ENCODE assay signal across 11 cellular contexts in genomic region chr13:39600766-39601165, GRCh38. TPM values are rescaled to one million over a fixed set of nuclear protein-coding genes. Genes with fewer than 3 reads are reported as not detected.
DNase-seq lines count a peak whose midpoint lies in the region; ATAC-seq, FAIRE-seq and TF ChIP-seq lines count a peak whose summit lies in the region.
"Had no signal": no experiment of that assay in that cellular context is flagged by ENCODE, and none has a peak within 500 bp of the region (broad histone marks: within the 10 kb centered on the region; RNA-seq: fewer than 3 reads in every experiment).

No MANE protein-coding gene starts in this region.

- H3K4me3 ChIP-seq in cardiac fibroblast (replicated peaks in 1 of 2; ENCODE audit: low read depth in 2 of 2, low read length in 2 of 2) (peak overlapping the region; percentile 32 to 92), kidney (ENCODE audit: low read length in 2 of 2) (peak overlapping the region; percentile 15 to 77), thoracic aorta (peak overlapping the region; percentile 82)
- H3K4me3 ChIP-seq: A549 had no signal

- no peaks in the 10 kb centered on the region for H3K27me3 ChIP-seq in thoracic aorta (replicated peaks; ENCODE audit: insufficient read depth)

- H3K9ac ChIP-seq in kidney (ENCODE audit: low read length in 2 of 2), result no peak overlapping the region

- H3K36me3 ChIP-seq in kidney (ENCODE audit: control insufficient read depth in 1 of 2, insufficient read depth in 2 of 2, low read length in 2 of 2) (no peaks in the 10 kb centered on the region), thoracic aorta (no peaks in the 10 kb centered on the region)

- no peaks in the 10 kb centered on the region for H3K9me3 ChIP-seq in kidney (ENCODE audit: control insufficient read depth in 1 of 2, low read length in 2 of 2)
- no peaks in the 10 kb centered on the region for H3K9me3 ChIP-seq in thoracic aorta
- H3K9me3 ChIP-seq: A549 had no signal

- intact Hi-C loops in kidney (cut with DNase I), result loop anchor here (10.0 kb wide), 1 partner anchor 336 kb away; no protein-coding TSS in a partner anchor

- H3K27ac ChIP-seq in kidney (ENCODE audit: low read depth in 2 of 2, low read length in 2 of 2) (no peak overlapping the region), thoracic aorta (peak overlapping the region; percentile 35 to 36)
- H3K27ac ChIP-seq: A549 had no signal

- ATAC-seq in thoracic aorta (ENCODE audit: insufficient number of reproducible peaks, low FRiP score, low read depth) (no peak), GM18861 (IDR thresholded peaks at IDR 0.05; ENCODE audit: unreplicated experiment) (no peak), left lobe of liver (no peak)
- ATAC-seq: A549 had no signal

- peaks cover 9 to 10% of the 10 kb centered on the region in 2 donors for H3K4me1 ChIP-seq in kidney (ENCODE audit: control insufficient read depth in 1 of 2, insufficient read depth in 1 of 2, low read depth in 1 of 2, low read length in 2 of 2)
- peaks cover 6 to 32% of the 10 kb centered on the region in 2 donors for H3K4me1 ChIP-seq in thoracic aorta (ENCODE audit: control insufficient read depth in 1 of 2, low read depth in 2 of 2)
- H3K4me1 ChIP-seq: A549 had no signal

- DNase-seq in NCI-H1092 treated with DMSO at 0.1 percent for 48 hours (lab: John Stamatoyannopoulos, UW) (peak; percentile 19), NCI-H1092 (lab: John Stamatoyannopoulos, UW) (no peak), cardiac fibroblast (ENCODE audit: low read depth in 2 of 2) (peak; percentile 34 to 68), kidney (no peak), thoracic aorta (ENCODE audit: low spot score) (peak; percentile 4), left lobe of liver (ENCODE audit: low spot score) (no peak), GDM1 (lab: John Stamatoyannopoulos, UW) (no peak)
- DNase-seq: NCI-H1105 treated with DMSO at 0.1 percent for 48 hours had no signal

- FAIRE-seq in kidney (lab: Jason Lieb, UNC), result no peak
- FAIRE-seq: A549, urothelium cell line had no signal

- TF ChIP-seq CTCF in cardiac fibroblast (IDR thresholded peaks at IDR 0.05; ENCODE audit: low read depth, low read length) (peak; percentile 69), kidney (IDR thresholded peaks at IDR 0.05; ENCODE audit: borderline replicate concordance, extremely low read depth, insufficient read depth) (no peak), thoracic aorta (IDR thresholded peaks at IDR 0.05) (peak; percentile 30)

RNA-seq across cellular contexts. Expression of gene LHFPL6, which starts 2.2 kb away (rescaled TPM):
- total RNA-seq in kidney, result 59.2 TPM
- 33.0 TPM for polyA plus RNA-seq in kidney (ENCODE audit: insufficient read depth, low read depth, low replicate concordance)
- total RNA-seq in thoracic aorta, result 100 to 1,000 TPM in 1 of 2 donors, 10 to 100 TPM in 1; 99.0 to 115 TPM
- total RNA-seq in left lobe of liver, result 2.8 TPM

RNA-seq across cellular contexts. Expression of gene COG6, which starts 54.7 kb away (rescaled TPM):
- 31.3 TPM for total RNA-seq in kidney
- 12.2 TPM for polyA plus RNA-seq in kidney (ENCODE audit: insufficient read depth, low read depth, low replicate concordance)
- 10 to 100 TPM; 28.9 to 42.4 TPM for total RNA-seq in thoracic aorta
- 12.8 TPM for total RNA-seq in left lobe of liver

Comparison
In these comparisons a context has a peak if more than half of its experiments do, and no peak if none do; other contexts are left out.
1. DNase-seq: peak in NCI-H1092 treated with DMSO at 0.1 percent for 48 hours (single experiment), cardiac fibroblast (2 of 2) and thoracic aorta (single experiment); none in NCI-H1092 (single experiment), kidney (single experiment), left lobe of liver (single experiment) and GDM1 (single experiment).
2. H3K27ac ChIP-seq: peak in thoracic aorta (2 of 2); none in kidney (0 of 2).
3. RNA of gene LHFPL6, which starts 2.2 kb away (total RNA-seq): 99.0 to 115 TPM in thoracic aorta and 59.2 TPM in kidney (single experiment); 2.8 TPM in left lobe of liver (single experiment); every median in the first group is over 10 times any median in the second.
4. Peak in every context shown above with its lines, with median percentiles within 50 percentile points of each other: H3K4me3 ChIP-seq.